Comparison of ENCODE assay signal across 21 cellular contexts in the genomic region with DNA sequence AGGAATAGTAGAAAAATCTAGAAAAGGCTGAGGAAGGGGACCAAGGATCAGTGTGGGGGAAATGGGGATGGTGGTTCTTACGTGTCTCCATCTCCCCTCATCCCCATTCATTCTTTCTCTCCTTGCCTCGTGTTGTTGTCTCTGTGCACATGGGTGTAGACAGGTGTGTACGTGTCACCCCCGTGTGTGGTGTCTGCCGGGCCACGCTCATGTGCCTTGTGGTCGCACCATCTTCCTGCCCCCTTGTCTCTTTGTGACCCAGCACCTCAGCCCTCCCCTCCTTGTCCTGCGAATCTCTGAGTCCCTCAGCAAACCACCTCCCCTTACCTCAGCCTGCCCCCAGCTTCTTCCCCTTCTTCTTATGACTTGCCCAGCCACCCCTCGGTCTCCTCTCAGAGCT. TPM values are rescaled to one million over a fixed set of nuclear protein-coding genes. Genes with fewer than 3 reads are reported as not detected.
DNase-seq lines count a peak whose midpoint lies in the region; ATAC-seq and TF ChIP-seq lines count a peak whose summit lies in the region.
"Had no signal": no experiment of that assay in that cellular context is flagged by ENCODE, and none has a peak within 500 bp of the region (broad histone marks: within the 10 kb centered on the region; RNA-seq: fewer than 3 reads in every experiment).

No MANE protein-coding gene starts in this region.

- peaks cover 0 to 37% (median 14%) of the 10 kb centered on the region in 4 donors for H3K4me1 ChIP-seq in right lobe of liver
- peaks cover 19 to 66% (median 52%) of the 10 kb centered on the region in 4 donors for H3K4me1 ChIP-seq in stomach

- H3K9me3 ChIP-seq in right lobe of liver: no peaks in the 10 kb centered on the region
- no peaks in the 10 kb centered on the region for H3K9me3 ChIP-seq in stomach

- peaks cover 1% of the 10 kb centered on the region for H3K36me3 Mint-ChIP-seq in central memory CD8-positive, alpha-beta T cell (ENCODE audit: insufficient read depth)

- H3K27me3 ChIP-seq in right lobe of liver (no peaks in the 10 kb centered on the region), stomach (no peaks in the 10 kb centered on the region)

- DNase-seq in Right ventricle myocardium inferior (ENCODE audit: missing footprints) (peak; percentile 26), cardiac septum (ENCODE audit: low spot score) (no peak), right lobe of liver (no peak), stomach (no peak), EL (no peak), NCI-H1694 (lab: John Stamatoyannopoulos, UW) (no peak)
- no peak for DNase-seq in central memory CD8-positive, alpha-beta T cell (ENCODE audit: low spot score in 2 of 2)
- DNase-seq: 8988T, DMS79 treated with DMSO at 0.1 percent for 48 hours, GDM1, HFFc6, Karpas-422, MM.1S, NCI-H1105 treated with DMSO at 0.1 percent for 48 hours, NCI-H187 treated with DMSO at 0.1 percent for 48 hours, NCI-H2171, NCI-H446 treated with DMSO at 0.1 percent for 48 hours, NCI-H748 treated with DMSO at 0.1 percent for 48 hours, PC-3 had no signal

- H3K27ac Mint-ChIP-seq in central memory CD8-positive, alpha-beta T cell (ENCODE audit: low read depth): peak overlapping the region; percentile 13
- H3K27ac Mint-ChIP-seq: GM23338, HFFc6 had no signal

- peaks cover 25% of the 10 kb centered on the region for H3K4me1 Mint-ChIP-seq in central memory CD8-positive, alpha-beta T cell

- 78% methylated on average over 6 of the region's 9 CpGs for WGBS in right lobe of liver (ENCODE audit: insufficient coverage, low coverage, low lambda C conversion rate, missing lambda C conversion rate)
- 55 to 75% (median 68%) methylated on average over 9 of the region's 9 CpGs for WGBS in stomach, 5 donors

- TF ChIP-seq CTCF in right lobe of liver (IDR thresholded peaks at IDR 0.05) (no peak), stomach (IDR thresholded peaks at IDR 0.05) (no peak)

- no peaks in the 10 kb centered on the region for H3K9me3 Mint-ChIP-seq in central memory CD8-positive, alpha-beta T cell
- H3K9me3 Mint-ChIP-seq: GM23338, HFFc6 had no signal

- TF ChIP-seq EP300 in stomach (IDR thresholded peaks at IDR 0.05): no peak

- H3K36me3 ChIP-seq in right lobe of liver (peaks cover 0 to 16% (median 3%) of the 10 kb centered on the region in 4 donors), stomach (peaks cover 32 to 83% (median 77%) of the 10 kb centered on the region in 4 donors)

- intact Hi-C loops in Right ventricle myocardium inferior (cut with DNase I) (no loop called here), cardiac septum (cut with DNase I) (no loop called here), right lobe of liver (cut with DNase I) (no loop called here), stomach (cut with DNase I; ENCODE audit: low total_unique reads) (no loop called here)

- no peak for ATAC-seq in Right ventricle myocardium inferior
- ATAC-seq in central memory CD8-positive, alpha-beta T cell (replicated peaks; ENCODE audit: extremely low read depth, poor library complexity, severe bottlenecking): peak; percentile 57
- no peak for ATAC-seq in right lobe of liver
- ATAC-seq in GM21515 (IDR thresholded peaks at IDR 0.05; ENCODE audit: unreplicated experiment): no peak
- ATAC-seq: PC-3 had no signal

- H3K27me3 Mint-ChIP-seq in central memory CD8-positive, alpha-beta T cell: no peaks in the 10 kb centered on the region

- no peak overlapping the region for H3K4me3 Mint-ChIP-seq in central memory CD8-positive, alpha-beta T cell
- H3K4me3 Mint-ChIP-seq: HFFc6 had no signal

- peak overlapping the region; percentile 63 to 94 (median 87) for H3K27ac ChIP-seq in right lobe of liver
- peak overlapping the region in 3 of 5 donors; percentile 56 to 58 (median 57) for H3K27ac ChIP-seq in stomach

- TF ChIP-seq POLR2A in right lobe of liver (IDR thresholded peaks at IDR 0.05) (no peak), stomach (IDR thresholded peaks at IDR 0.05) (no peak)

- H3K4me3 ChIP-seq in right lobe of liver: no peak overlapping the region
- no peak overlapping the region for H3K4me3 ChIP-seq in stomach
- H3K4me3 ChIP-seq: GM23338 had no signal

RNA-seq across cellular contexts. Expression of gene FOXP4, which starts 39.4 kb away (rescaled TPM):
- total RNA-seq in Right ventricle myocardium inferior: 13.9 TPM
- 20.3 TPM for total RNA-seq in cardiac septum
- 10 to 100 TPM; 12.6 to 19.2 (median 14.9) TPM for total RNA-seq in right lobe of liver
- total RNA-seq in stomach: 10 to 100 TPM in 4 of 5 donors, 1 to 10 TPM in 1; 7.9 to 70.4 (median 40.3) TPM
- 10 to 100 TPM; 14.3 to 33.7 (median 27.6) TPM for polyA plus RNA-seq in stomach

RNA-seq across cellular contexts. Expression of gene MDFI, which starts 52.7 kb away (rescaled TPM):
- total RNA-seq in Right ventricle myocardium inferior: 1.3 TPM
- 4.3 TPM for total RNA-seq in cardiac septum
- total RNA-seq in right lobe of liver: 1 to 10 TPM in 2 of 6 experiments, under 1 TPM in 1, not detected in 3; 0.29 to 2.4 (median 1.1) TPM
- 1 to 10 TPM in 4 of 5 donors, not detected in 1; 4.1 to 8.3 (median 6.6) TPM for total RNA-seq in stomach
- polyA plus RNA-seq in stomach: 10 to 100 TPM in 2 of 3 donors, 1 to 10 TPM in 1; 3.7 to 17.2 (median 14.9) TPM
